ENCODE assay signal across 8 cellular contexts in the genomic region with DNA sequence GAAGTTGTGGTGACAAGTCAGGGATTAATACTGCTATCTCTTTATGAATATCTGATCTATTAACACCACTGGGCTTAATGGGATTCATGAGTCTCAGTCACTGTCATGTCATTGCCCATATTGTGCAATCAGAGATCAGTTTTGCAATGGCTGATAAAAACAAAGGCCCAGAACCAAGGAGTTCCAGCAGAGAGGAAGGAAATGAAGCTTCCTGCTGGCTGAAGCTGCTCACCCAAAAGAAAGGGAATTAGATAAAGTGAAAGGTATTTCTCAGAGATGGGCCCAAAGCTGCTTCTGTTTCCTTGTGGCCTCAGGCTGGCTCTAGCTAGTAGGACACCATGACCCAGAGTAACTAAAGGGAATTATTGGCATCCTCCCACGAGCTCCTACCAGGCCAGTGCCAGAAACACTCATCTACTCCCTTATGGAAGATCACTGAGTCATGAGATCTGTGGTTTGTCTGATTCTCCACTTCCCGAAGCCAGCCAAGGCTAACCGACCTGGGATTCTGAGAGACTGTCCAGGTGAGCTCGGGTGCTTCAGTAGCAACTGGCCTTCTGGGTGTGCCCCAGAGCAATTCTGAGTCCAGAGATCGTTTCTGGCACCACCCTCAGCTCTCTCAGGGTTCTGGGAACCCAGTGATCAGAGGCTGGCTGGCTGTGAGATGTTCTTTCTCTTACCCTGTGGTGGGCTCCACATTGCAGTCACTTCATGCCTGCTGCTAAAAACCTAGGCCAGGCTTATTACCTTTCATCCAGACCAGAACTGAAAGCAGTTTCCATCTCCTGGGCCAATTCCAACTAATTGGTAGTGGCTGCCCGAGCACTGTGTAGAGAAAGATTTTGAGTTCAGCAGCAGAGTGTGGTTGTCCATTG.
DNase-seq lines count a peak whose midpoint lies in the region; ATAC-seq and TF ChIP-seq lines count a peak whose summit lies in the region.

No MANE protein-coding gene starts in this region.

- H3K27ac ChIP-seq in brain microvascular endothelial cell (peak overlapping the region; percentile 41), left lung (peak overlapping the region; percentile 76 to 96), thoracic aorta (peak overlapping the region in 1 of 2 donors; percentile 31)

- TF ChIP-seq CTCF in AG09319 (IDR thresholded peaks at IDR 0.05; ENCODE audit: low read depth, low read length) (no peak), brain microvascular endothelial cell (IDR thresholded peaks at IDR 0.05; ENCODE audit: low read depth, low read length, missing control alignments) (no peak), left lung (IDR thresholded peaks at IDR 0.05) (no peak), thoracic aorta (IDR thresholded peaks at IDR 0.05) (no peak)

- H3K4me1 ChIP-seq in left lung (peaks cover 15 to 52% of the 10 kb centered on the region in 2 donors), thoracic aorta (ENCODE audit: control insufficient read depth in 1 of 2, low read depth in 2 of 2) (peaks cover 0 to 11% of the 10 kb centered on the region in 2 donors), HAP-1 (no peaks in the 10 kb centered on the region; the same call in 1 of the 2 replicates)

- DNase-seq in AG09319 (ENCODE audit: extremely low read depth, low read depth): peak; percentile 37
- DNase-seq in LoVo (ENCODE audit: low spot score): peak; percentile 79
- DNase-seq in brain microvascular endothelial cell: peak; percentile 82
- no peak for DNase-seq in left lung
- DNase-seq in thoracic aorta (ENCODE audit: low spot score): no peak
- no peak for DNase-seq in HAP-1 (ENCODE audit: low spot score in 2 of 2)
- DNase-seq in COR-L47 (lab: John Stamatoyannopoulos, UW): no peak
- DNase-seq in middle frontal gyrus (ENCODE audit: extremely low spot score, low spot score): no peak

- H3K27me3 ChIP-seq in brain microvascular endothelial cell (replicated peaks): no peaks in the 10 kb centered on the region
- no peaks in the 10 kb centered on the region for H3K27me3 ChIP-seq in left lung
- H3K27me3 ChIP-seq in thoracic aorta (replicated peaks; ENCODE audit: insufficient read depth): no peaks in the 10 kb centered on the region
- no peaks in the 10 kb centered on the region for H3K27me3 ChIP-seq in HAP-1 (ENCODE audit: low read depth)

- peak; percentile 71 for ATAC-seq in left lung
- peak; percentile 55 for ATAC-seq in thoracic aorta (ENCODE audit: insufficient number of reproducible peaks, low FRiP score, low read depth)

- H3K9me3 ChIP-seq in left lung (no peaks in the 10 kb centered on the region), thoracic aorta (no peaks in the 10 kb centered on the region), HAP-1 (no peaks in the 10 kb centered on the region)

- in situ Hi-C loops in brain microvascular endothelial cell (cut with HindIII; ENCODE audit: low pct_ligation_motif_present, low sequenced_read_pairs) (no loop called here), HAP-1 (cut with MboI; ENCODE audit: low sequenced_read_pairs) (no loop called here)

- H3K36me3 ChIP-seq in brain microvascular endothelial cell (replicated peaks): no peaks in the 10 kb centered on the region
- H3K36me3 ChIP-seq in left lung: no peaks in the 10 kb centered on the region
- no peaks in the 10 kb centered on the region for H3K36me3 ChIP-seq in thoracic aorta
- no peaks in the 10 kb centered on the region for H3K36me3 ChIP-seq in HAP-1 (replicated peaks)

- H3K4me3 ChIP-seq in brain microvascular endothelial cell (ENCODE audit: low read depth, low read length): no peak overlapping the region
- H3K4me3 ChIP-seq in left lung: peak overlapping the region in 1 of 2 donors; percentile 42
- H3K4me3 ChIP-seq in thoracic aorta: peak overlapping the region; percentile 10
- no peak overlapping the region for H3K4me3 ChIP-seq in HAP-1

- intact Hi-C loops in left lung (cut with DNase I): no loop called here

Comparison
In these comparisons a context has a peak if more than half of its experiments do, and no peak if none do; other contexts are left out.
1. DNase-seq: peak in AG09319 (single experiment), LoVo (single experiment) and brain microvascular endothelial cell (single experiment); none in left lung (0 of 2), thoracic aorta (single experiment), HAP-1 (0 of 2), COR-L47 (single experiment) and middle frontal gyrus (single experiment).